Comparison of ENCODE assay signal across 37 cellular contexts in genomic region chr3:41955192-41955591, GRCh38. TPM values are rescaled to one million over a fixed set of nuclear protein-coding genes. Genes with fewer than 3 reads are reported as not detected.
DNase-seq lines count a peak whose midpoint lies in the region; ATAC-seq, FAIRE-seq and TF ChIP-seq lines count a peak whose summit lies in the region.
"Had no signal": no experiment of that assay in that cellular context is flagged by ENCODE, and none has a peak within 500 bp of the region (broad histone marks: within the 10 kb centered on the region; RNA-seq: fewer than 3 reads in every experiment).

No MANE protein-coding gene starts in this region.

- H3K9ac ChIP-seq in IMR-90 (ENCODE audit: low read depth, low read length) (no peak overlapping the region), H1 (replicated peaks in 1 of 4; ENCODE audit: extremely low read depth in 1 of 4, low read depth in 3 of 4, low read length in 3 of 4) (no peak overlapping the region), kidney (ENCODE audit: low read length in 2 of 2) (no peak overlapping the region)
- H3K9ac ChIP-seq: BLaER1; BLaER1 treated with 17β-estradiol and CSF1 and Interleukin-3, amounts not matched to agents 10 nM and 100 nM had no signal

- no peak overlapping the region for H3K27ac ChIP-seq in IMR-90 (ENCODE audit: insufficient read depth, low read length)
- H3K27ac ChIP-seq in H1 (ENCODE audit: low read depth, low read length) = no peak overlapping the region
- no peak overlapping the region for H3K27ac ChIP-seq in kidney (ENCODE audit: low read depth in 2 of 2, low read length in 2 of 2)
- peak overlapping the region in 1 of 2 donors; percentile 24 for H3K27ac ChIP-seq in testis
- H3K27ac ChIP-seq: 22Rv1; A549; BLaER1; BLaER1 treated with 17β-estradiol and CSF1 and Interleukin-3, amounts not matched to agents 10 nM and 100 nM; C4-2B had no signal

- H3K9me1 ChIP-seq in IMR-90 (ENCODE audit: insufficient read depth, low read length) = no peaks in the 10 kb centered on the region

- DNase-seq in IMR-90 (no peak), H1 (ENCODE audit: low read depth in 1 of 2, low spot score in 2 of 2) (no peak), kidney (peak; percentile 49), testis (peak; percentile 63), iPS-NIHi11 (ENCODE audit: low spot score) (no peak)
- DNase-seq in stimulated activated CD4-positive, alpha-beta T cell treated with anti-CD3 and anti-CD28 coated beads, Interleukin-1b, Interleukin-23, amount 100 ng/mL, for 48 hours = no peak
- DNase-seq in stimulated activated naive CD8-positive, alpha-beta T cell treated with anti-CD3 and anti-CD28 coated beads, Interleukin-15, amount 100 ng/mL, for 72 hours = no peak
- DNase-seq: 8988T; ACHN; AML-193; BE2C; C1 segment of cervical spinal cord; Caco-2; Calu3; CD4-positive, alpha-beta memory T cell; CD4-positive, alpha-beta T cell; CD4-positive, CD25-positive, alpha-beta regulatory T cell; CD8-positive, alpha-beta memory T cell; CD8-positive, alpha-beta T cell; COR-L47; DMS 273 treated with DMSO at 0.1 percent for 48 hours; DMS153; DMS53; DMS79; DMS79 treated with DMSO at 0.1 percent for 48 hours; DND-41; EL had no signal

- TF ChIP-seq RAD21 in IMR-90 (IDR thresholded peaks at IDR 0.05; ENCODE audit: low read length) (no peak), H1 (IDR thresholded peaks at IDR 0.05 in 1 of 2, conservative IDR thresholded peaks at IDR 0.05 in 1 of 2; ENCODE audit: low read depth in 2 of 2, low read length in 2 of 2) (no peak)

- H3K18ac ChIP-seq in IMR-90 (ENCODE audit: low read depth, low read length) (no peak overlapping the region), H1 (ENCODE audit: extremely low read depth, low read length) (no peak overlapping the region)

- in situ Hi-C loops in IMR-90 (cut with MboI; ENCODE audit: low sequenced_read_pairs) = no loop called here

- 0 out of 2 replicates have a peak overlapping the region, but pooled peaks have one; percentile 80 for H2BK12ac ChIP-seq in H1 (ENCODE audit: low read depth, low read length)

- H3K4me2 ChIP-seq in IMR-90 (ENCODE audit: low read depth, low read length) = no peak overlapping the region
- no peak overlapping the region for H3K4me2 ChIP-seq in H1 (ENCODE audit: insufficient read depth in 1 of 2, low read depth in 2 of 2, low read length in 2 of 2)
- H3K4me2 ChIP-seq: A549; BLaER1; BLaER1 treated with 17β-estradiol and CSF1 and Interleukin-3, amounts not matched to agents 10 nM and 100 nM had no signal

- dilution Hi-C loops in IMR-90 (cut with HindIII; ENCODE audit: low sequenced_read_pairs, unreplicated experiment) = no loop called here

- peak overlapping the region; percentile 14 for H2AK9ac ChIP-seq in IMR-90 (replicated peaks; ENCODE audit: low read depth, low read length, poor library complexity)

- H2AFZ ChIP-seq in IMR-90 (replicated peaks; ENCODE audit: low read length, poor library complexity) (no peak overlapping the region), H1 (ENCODE audit: low read length) (no peak overlapping the region)

- H2BK120ac ChIP-seq in IMR-90 (ENCODE audit: low read depth, low read length) (no peak overlapping the region), H1 (replicated peaks; ENCODE audit: low read depth, low read length) (no peak overlapping the region)

- intact Hi-C loops in IMR-90 (cut with micrococcal nuclease) = no loop called here
- intact Hi-C loops in kidney (cut with DNase I) = no loop called here
- intact Hi-C loops in testis (cut with DNase I; ENCODE audit: low total_unique reads) = no loop called here

- CTCF ChIA-PET in IMR-90 (lab: Yijun Ruan, JAX) = no interaction called here
- CTCF ChIA-PET in H1 (lab: Charles Lee; ENCODE audit: partially characterized antibody) = interaction anchor here (1.4 kb wide), 1 partner anchor 144 kb away, joined by 6 read pairs; no protein-coding TSS in a partner anchor

- no peaks in the 10 kb centered on the region; the same call in 1 of the 2 replicates for H3K36me3 ChIP-seq in IMR-90 (ENCODE audit: control insufficient read depth, insufficient read depth, low read length)
- H3K36me3 ChIP-seq in H1 (ENCODE audit: control insufficient read depth in 2 of 4, insufficient read depth in 4 of 4, low read length in 3 of 4) = peaks cover 0 to 3% (median 0%) of the 10 kb centered on the region in 4 experiments; a peak in 1 of 8 replicates
- no peaks in the 10 kb centered on the region for H3K36me3 ChIP-seq in kidney (ENCODE audit: control insufficient read depth in 1 of 2, insufficient read depth in 2 of 2, low read length in 2 of 2)
- no peaks in the 10 kb centered on the region for H3K36me3 ChIP-seq in testis (ENCODE audit: low read depth, missing control alignments)
- H3K36me3 ChIP-seq: BE2C had no signal

- no peak for TF ChIP-seq POLR2A in IMR-90 (IDR thresholded peaks at IDR 0.05; ENCODE audit: low read depth, low read length)
- no peak for TF ChIP-seq POLR2A in H1 (IDR thresholded peaks at IDR 0.05; ENCODE audit: control extremely low read depth in 1 of 2, low read depth in 2 of 2, low read length in 2 of 2)
- TF ChIP-seq POLR2A in testis (IDR thresholded peaks at IDR 0.05) = no peak

- H3K4me1 Mint-ChIP-seq in stimulated activated naive CD8-positive, alpha-beta T cell treated with anti-CD3 and anti-CD28 coated beads, Interleukin-15, amount 100 ng/mL, for 72 hours = peaks cover 9% of the 10 kb centered on the region
- H3K4me1 Mint-ChIP-seq: CD14-positive monocyte had no signal

- no peak overlapping the region for H4K91ac ChIP-seq in IMR-90 (ENCODE audit: insufficient read depth, low read depth, low read length)
- H4K91ac ChIP-seq in H1 (replicated peaks; ENCODE audit: insufficient read length, low read length) = no peak overlapping the region

- no TSS peak for BruUV-seq in IMR-90 (replicated peaks; lab: Mats Ljungman, UMichigan)

- TF ChIP-seq CTCF in IMR-90 (conservative IDR thresholded peaks at IDR 0.05; ENCODE audit: low read depth, low read length) (no peak), H1 (IDR thresholded peaks at IDR 0.05; ENCODE audit: control extremely low read depth in 1 of 3, insufficient read depth in 1 of 3, low read depth in 1 of 3, low read length in 3 of 3) (no peak), kidney (IDR thresholded peaks at IDR 0.05; ENCODE audit: borderline replicate concordance, extremely low read depth, insufficient read depth) (no peak), testis (IDR thresholded peaks at IDR 0.05) (no peak)

- no peak for ATAC-seq in IMR-90 (ENCODE audit: low read depth)
- no peak for ATAC-seq in stimulated activated naive CD8-positive, alpha-beta T cell treated with anti-CD3 and anti-CD28 coated beads, Interleukin-15, amount 100 ng/mL, for 72 hours
- ATAC-seq in HG02763 (IDR thresholded peaks at IDR 0.05; ENCODE audit: unreplicated experiment) = no peak
- ATAC-seq: A549; CD8-positive, alpha-beta T cell had no signal

- H3K27me3 ChIP-seq in IMR-90 (ENCODE audit: control insufficient read depth, insufficient read depth, low read length) (no peaks in the 10 kb centered on the region), H1 (replicated peaks in 1 of 4; ENCODE audit: control insufficient read depth in 3 of 4, extremely low read depth in 1 of 4, insufficient read depth in 3 of 4, low read length in 3 of 4) (no peaks in the 10 kb centered on the region), testis (no peaks in the 10 kb centered on the region)
- H3K27me3 ChIP-seq: BE2C; BLaER1; BLaER1 treated with 17β-estradiol and CSF1 and Interleukin-3, amounts not matched to agents 10 nM and 100 nM had no signal

- WGBS in IMR-90 (ENCODE audit: extremely low coverage in 2 of 2, insufficient read length in 1 of 2), 2 experiments = 90% methylated on average over 17 of the region's 18 CpGs; no CpG with 5 or more reads in 1 of the 2 experiments
- 89% methylated on average over 16 of the region's 18 CpGs; no CpG with 5 or more reads in 1 of the 2 experiments for WGBS in H1 (ENCODE audit: extremely low coverage in 1 of 2, insufficient coverage in 1 of 2, insufficient read length in 1 of 2, insufficient replicate concordance in 2 of 2, low coverage in 1 of 2, low lambda C conversion rate in 2 of 2, missing lambda C conversion rate in 1 of 2), 2 experiments
- whole genome bisulfite sequencing in testis, 2 donors = 57 to 70% methylated on average over 17 to 18 of the region's 18 CpGs

- no peak overlapping the region for H2BK20ac ChIP-seq in IMR-90 (ENCODE audit: low read depth, low read length)
- H2BK20ac ChIP-seq in H1 (ENCODE audit: low read length) = no peak overlapping the region

- H4K5ac ChIP-seq in IMR-90 (ENCODE audit: low read depth, low read length) (no peak overlapping the region), H1 (ENCODE audit: insufficient read length, low read depth, low read length) (no peak overlapping the region)

- H3K4me1 ChIP-seq in IMR-90 (ENCODE audit: control insufficient read depth, insufficient read depth, low read length) (no peaks in the 10 kb centered on the region), H1 (replicated peaks in 1 of 4; ENCODE audit: control insufficient read depth in 3 of 4, insufficient read depth in 4 of 4, low read length in 3 of 4) (no peaks in the 10 kb centered on the region), kidney (ENCODE audit: control insufficient read depth in 1 of 2, insufficient read depth in 1 of 2, low read depth in 1 of 2, low read length in 2 of 2) (no peaks in the 10 kb centered on the region), testis (no peaks in the 10 kb centered on the region)
- H3K4me1 ChIP-seq: A549, BE2C, Caco-2 had no signal

- H4K20me1 ChIP-seq in IMR-90 (ENCODE audit: insufficient read depth, low read length) (no peaks in the 10 kb centered on the region), H1 (replicated peaks in 1 of 2; ENCODE audit: control insufficient read depth in 1 of 2, insufficient read depth in 2 of 2, low read length in 2 of 2) (no peaks in the 10 kb centered on the region)
- H4K20me1 ChIP-seq: BLaER1; BLaER1 treated with 17β-estradiol and CSF1 and Interleukin-3, amounts not matched to agents 10 nM and 100 nM had no signal

- no peaks in the 10 kb centered on the region for H3K9me3 ChIP-seq in IMR-90 (ENCODE audit: control insufficient read depth, insufficient read depth, low read length)
- H3K9me3 ChIP-seq in H1 (ENCODE audit: insufficient read depth in 2 of 2, low read depth in 1 of 2, low read length in 1 of 2) = no peaks in the 10 kb centered on the region
- H3K9me3 ChIP-seq in kidney (ENCODE audit: control insufficient read depth in 1 of 2, low read length in 2 of 2) = no peaks in the 10 kb centered on the region
- no peaks in the 10 kb centered on the region for H3K9me3 ChIP-seq in testis
- H3K9me3 ChIP-seq: A549, BE2C, Caco-2 had no signal

- POLR2A ChIA-PET in IMR-90 (lab: Charles Lee; ENCODE audit: unreplicated experiment) = no interaction called here
- POLR2A ChIA-PET in H1 (lab: Charles Lee; ENCODE audit: partially characterized antibody) = no interaction called here

- no peak overlapping the region for H3K56ac ChIP-seq in IMR-90 (ENCODE audit: extremely low read depth, insufficient read depth, low read length)
- H3K56ac ChIP-seq in H1 (replicated peaks; ENCODE audit: insufficient read length, low read depth, low read length) = no peak overlapping the region

- H3K23ac ChIP-seq in IMR-90 (ENCODE audit: low read depth, low read length) (no peak overlapping the region), H1 (ENCODE audit: insufficient read length) (no peak overlapping the region)

- H3K79me2 ChIP-seq in H1 (ENCODE audit: control insufficient read depth in 1 of 2, insufficient read depth in 2 of 2, low read length in 2 of 2) = peaks cover 0 to 31% of the 10 kb centered on the region in 2 experiments; a peak in 2 of 4 replicates

- no peak overlapping the region for H3K27ac Mint-ChIP-seq in stimulated activated naive CD8-positive, alpha-beta T cell treated with anti-CD3 and anti-CD28 coated beads, Interleukin-15, amount 100 ng/mL, for 72 hours
- H3K27ac Mint-ChIP-seq: B cell; CD4-positive, alpha-beta memory T cell; CD4-positive, alpha-beta T cell; CD4-positive, CD25-positive, alpha-beta regulatory T cell; CD8-positive, alpha-beta memory T cell; CD8-positive, alpha-beta T cell had no signal

- H3K14ac ChIP-seq in IMR-90 (replicated peaks; ENCODE audit: low read depth, low read length) (no peak overlapping the region), H1 (ENCODE audit: insufficient read length) (no peak overlapping the region)

- H3K27me3 Mint-ChIP-seq in stimulated activated naive CD8-positive, alpha-beta T cell treated with anti-CD3 and anti-CD28 coated beads, Interleukin-15, amount 100 ng/mL, for 72 hours = no peaks in the 10 kb centered on the region
- H3K27me3 Mint-ChIP-seq: B cell; CD4-positive, alpha-beta memory T cell; CD4-positive, alpha-beta T cell; CD4-positive, CD25-positive, alpha-beta regulatory T cell; CD8-positive, alpha-beta memory T cell had no signal

- TF ChIP-seq EP300 in H1 (IDR thresholded peaks at IDR 0.05; ENCODE audit: borderline replicate concordance in 1 of 2, low read depth in 2 of 2, low read length in 2 of 2) = no peak

- H3K9me3 Mint-ChIP-seq in stimulated activated naive CD8-positive, alpha-beta T cell treated with anti-CD3 and anti-CD28 coated beads, Interleukin-15, amount 100 ng/mL, for 72 hours = no peaks in the 10 kb centered on the region
- H3K9me3 Mint-ChIP-seq: CD4-positive, alpha-beta memory T cell; CD4-positive, alpha-beta T cell; CD4-positive, CD25-positive, alpha-beta regulatory T cell; CD8-positive, alpha-beta memory T cell; CD8-positive, alpha-beta T cell had no signal

- FAIRE-seq in H1 (lab: Jason Lieb, UNC) (no peak), kidney (lab: Jason Lieb, UNC) (no peak)
- FAIRE-seq: A204.1, A549, D721Med had no signal

- H3K4me3 ChIP-seq in IMR-90 (ENCODE audit: insufficient read depth, low read depth, low read length) = no peak overlapping the region
- H3K4me3 ChIP-seq in H1 (ENCODE audit: extremely low read depth in 1 of 4, insufficient read depth in 2 of 4, low read depth in 3 of 4, low read length in 4 of 4) = no peak overlapping the region
- H3K4me3 ChIP-seq in kidney (ENCODE audit: low read length in 2 of 2) = no peak overlapping the region
- H3K4me3 ChIP-seq in testis = peak overlapping the region; percentile 45 to 51
- H3K4me3 ChIP-seq: A549; BLaER1; BLaER1 treated with 17β-estradiol and CSF1 and Interleukin-3, amounts not matched to agents 10 nM and 100 nM had no signal

- H2BK15ac ChIP-seq in IMR-90 (ENCODE audit: low read depth, low read length) (no peak overlapping the region), H1 (ENCODE audit: low read length) (no peak overlapping the region)

- no peak overlapping the region for H3K4me3 Mint-ChIP-seq in stimulated activated naive CD8-positive, alpha-beta T cell treated with anti-CD3 and anti-CD28 coated beads, Interleukin-15, amount 100 ng/mL, for 72 hours
- H3K4me3 Mint-ChIP-seq: B cell; CD14-positive monocyte; CD4-positive, alpha-beta memory T cell; CD4-positive, alpha-beta T cell; CD8-positive, alpha-beta T cell had no signal

- H2BK5ac ChIP-seq in IMR-90 (ENCODE audit: low read depth, low read length, poor library complexity, severe bottlenecking) = no peak overlapping the region
- H2BK5ac ChIP-seq in H1 (ENCODE audit: low read depth, low read length) = no peak overlapping the region

- H4K8ac ChIP-seq in IMR-90 (ENCODE audit: low read depth in 2 of 2, low read length in 2 of 2) (no peak overlapping the region), H1 (ENCODE audit: extremely low read depth, insufficient read depth, low read length) (no peak overlapping the region)

- H2AK5ac ChIP-seq in IMR-90 (ENCODE audit: low read depth, low read length) (no peak overlapping the region), H1 (ENCODE audit: low read depth, low read length) (no peak overlapping the region)

- H3K79me1 ChIP-seq in IMR-90 (ENCODE audit: low read depth in 1 of 2, low read length in 2 of 2) (peaks cover 0 to 3% of the 10 kb centered on the region in 2 experiments; a peak in 2 of 4 replicates), H1 (ENCODE audit: low read depth, low read length) (no peaks in the 10 kb centered on the region; the same call in 1 of the 2 replicates)

- H3K23me2 ChIP-seq in H1 (ENCODE audit: low read depth, low read length) = no peaks in the 10 kb centered on the region

- H3K4ac ChIP-seq in IMR-90 (ENCODE audit: low read depth, low read length) (no peak overlapping the region), H1 (replicated peaks; ENCODE audit: insufficient read length, low read depth, low read length) (no peak overlapping the region)

RNA-seq across cellular contexts. Expression of gene ULK4, which starts 6.7 kb away (rescaled TPM):
- total RNA-seq in IMR-90 (2012; rRNA removed) = 5.0 and 10.3 TPM in 2 replicates
- 1.3 and 2.7 TPM in 2 replicates for polyA plus RNA-seq in IMR-90 (2012; rRNA removed)
- 0.47 and 0.73 TPM in 2 replicates for polyA plus RNA-seq in IMR-90 (2012; cell fraction: cytosol; rRNA removed)
- 0.90 and 4.3 TPM in 2 replicates for polyA plus RNA-seq in IMR-90 (2012; cell fraction: nucleus; rRNA removed; ENCODE audit: low replicate concordance)
- 8.8 and 10.8 TPM in 2 replicates for total RNA-seq in H1 (2021; fragmentation: NEBNext Ultra II Directional; extraction: Animal tissue kit (Norgen Biotek cat#: 25700))
- 2.2 and 3.0 TPM in 2 replicates for polyA plus RNA-seq in H1 (2011; rRNA removed)
- 4.0 TPM for polyA plus RNA-seq in H1 (2011; cell fraction: cytosol; rRNA removed)
- 5.9 TPM for polyA plus RNA-seq in H1 (2011; cell fraction: nucleus; rRNA removed)
- 3.1 to 3.9 TPM (median 3.3 TPM) in 4 replicates for polyA plus RNA-seq in H1 (2012, experiment 1 of 2)
- polyA plus RNA-seq in H1 (2012, experiment 2 of 2) = 0.93 TPM
- polyA plus RNA-seq in H1 (2013, experiment 1 of 2) = 2.9 TPM
- polyA plus RNA-seq in H1 (2013, experiment 2 of 2) = 2.5 TPM
- 22.2 and 29.3 TPM in 2 replicates for polyA minus RNA-seq in H1 (2011; rRNA and poly(A)+ RNA removed)
- polyA minus RNA-seq in H1 (2011; cell fraction: cytosol; rRNA and poly(A)+ RNA removed) = 12.5 TPM
- 75.6 TPM for polyA minus RNA-seq in H1 (2011; cell fraction: nucleus; rRNA and poly(A)+ RNA removed)
- total RNA-seq in kidney = 20.5 TPM
- polyA plus RNA-seq in kidney (ENCODE audit: insufficient read depth, low read depth, low replicate concordance) = 4.6 TPM
- total RNA-seq in testis = 10 to 100 TPM; 47.4 to 91.6 TPM
- 45.7 TPM for polyA plus RNA-seq in testis (ENCODE audit: insufficient read depth, low read depth, low replicate concordance)

Comparison
In these comparisons a context has a peak if more than half of its experiments do, and no peak if none do; other contexts are left out.
1. DNase-seq: peak in kidney (single experiment) and testis (single experiment); none in IMR-90 (single experiment), H1 (0 of 2), stimulated activated CD4-positive, alpha-beta T cell treated with anti-CD3 and anti-CD28 coated beads, Interleukin-1b, Interleukin-23, amount 100 ng/mL, for 48 hours (single experiment), stimulated activated naive CD8-positive, alpha-beta T cell treated with anti-CD3 and anti-CD28 coated beads, Interleukin-15, amount 100 ng/mL, for 72 hours (0 of 2) and iPS-NIHi11 (single experiment).
2. H3K4me3 ChIP-seq: peak in testis (2 of 2); none in IMR-90 (single experiment), H1 (0 of 4) and kidney (0 of 2).